Comparison of ENCODE assay signal across 20 cellular contexts in genomic region chr17:75024686-75025397, GRCh38. TPM values are rescaled to one million over a fixed set of nuclear protein-coding genes. Genes with fewer than 3 reads are reported as not detected.
A peak's percentile ranks its signal among the peaks of the same experiment; 100 is the strongest.
DNase-seq lines count a peak whose midpoint lies in the region; ATAC-seq, FAIRE-seq and TF ChIP-seq lines count a peak whose summit lies in the region.
"Had no signal": no experiment of that assay in that cellular context is flagged by ENCODE, and none has a peak within 500 bp of the region (broad histone marks: within the 10 kb centered on the region; RNA-seq: fewer than 3 reads in every experiment).

No MANE protein-coding gene starts in this region.

- no peaks in the 10 kb centered on the region for H3K9me3 ChIP-seq in HepG2 (ENCODE audit: low read length)
- no peaks in the 10 kb centered on the region for H3K9me3 ChIP-seq in right lobe of liver
- H3K9me3 ChIP-seq in T-helper 17 cell (ENCODE audit: control insufficient read depth, low read length, poor library complexity, severe bottlenecking), result no peaks in the 10 kb centered on the region
- H3K9me3 ChIP-seq: neutrophil, SK-N-SH, thoracic aorta had no signal

- H2AFZ ChIP-seq in HepG2 (ENCODE audit: low read length), result peak overlapping the region; percentile 30

- DNase-seq in HepG2 (ENCODE audit: low spot score) (peak; percentile 61), right lobe of liver (no peak), T-helper 17 cell (no peak), AG20443 (ENCODE audit: low spot score) (no peak), GM13977 (ENCODE audit: low spot score) (no peak), dorsolateral prefrontal cortex (no peak)
- peak; percentile 62 for DNase-seq in activated naive CD4-positive, alpha-beta T cell treated with anti-CD3 and anti-CD28 coated beads, Interleukin-2, amount 10 ng/mL, durations not matched to agents 7 days and 5 days
- DNase-seq in stimulated activated CD4-positive, alpha-beta T cell treated with anti-CD3 and anti-CD28 coated beads, Interleukin-4, amount 100 ng/mL, for 24 hours, result peak; percentile 30
- DNase-seq: activated B cell treated with CpG ODN at 0.5 μM for 24 hours, mesenchymal stem cell, NCI-H146, NCI-H345, SK-N-SH had no signal

- 30% methylated on average over 10 of the region's 10 CpGs for WGBS in HepG2 (ENCODE audit: low lambda C conversion rate)
- 56% methylated on average over 3 of the region's 10 CpGs for WGBS in right lobe of liver (ENCODE audit: insufficient coverage, low coverage, low lambda C conversion rate, missing lambda C conversion rate)

- no peaks in the 10 kb centered on the region for H3K9me3 Mint-ChIP-seq in activated naive CD4-positive, alpha-beta T cell treated with anti-CD3 and anti-CD28 coated beads, Interleukin-2, amount 10 ng/mL, durations not matched to agents 7 days and 5 days

- TF ChIP-seq EP300 in HepG2 (IDR thresholded peaks at IDR 0.05; ENCODE audit: low read depth in 2 of 2, low read length in 2 of 2) (no peak), HepG2 (CRISPR knock-in tag; IDR thresholded peaks at IDR 0.05; ENCODE audit: borderline replicate concordance) (no peak)

- CTCF ChIA-PET in HepG2 (lab: Yijun Ruan, JAX; ENCODE audit: low intra/inter-chr PET ratio, low total read pairs), result interaction anchor here (0.9 kb wide), 1 partner anchor 63 kb away, joined by 3 read pairs; no protein-coding TSS in a partner anchor
- CTCF ChIA-PET in activated naive CD4-positive, alpha-beta T cell treated with anti-CD3 and anti-CD28 coated beads, Interleukin-2, amount 10 ng/mL, durations not matched to agents 7 days and 5 days (lab: Charles Lee), result interaction anchor here (1.3 to 3.1 kb wide), 4 partner anchors 11 to 67 kb away, joined by 3 to 14 read pairs (median 6); partner anchors contain the start of gene MRPL58

- H3K27ac ChIP-seq in HepG2 (ENCODE audit: extremely low read length, insufficient read depth, low read length) (peak overlapping the region; percentile 43), right lobe of liver (no peak overlapping the region), dorsolateral prefrontal cortex (no peak overlapping the region)
- H3K27ac ChIP-seq: epithelial cell of prostate, KMS-11, neutrophil, thoracic aorta had no signal

- no peaks in the 10 kb centered on the region for H4K20me1 ChIP-seq in HepG2 (ENCODE audit: insufficient read depth, low read length)

- H3K27ac Mint-ChIP-seq in T-helper 17 cell, result peak overlapping the region; percentile 21
- peak overlapping the region; percentile 84 for H3K27ac Mint-ChIP-seq in activated naive CD4-positive, alpha-beta T cell treated with anti-CD3 and anti-CD28 coated beads, Interleukin-2, amount 10 ng/mL, durations not matched to agents 7 days and 5 days
- H3K27ac Mint-ChIP-seq: activated B cell treated with CpG ODN at 0.5 μM for 24 hours had no signal

- ATAC-seq in HepG2 (peak; percentile 75), right lobe of liver (no peak), T-helper 17 cell (peak; percentile 54)
- ATAC-seq: HCT116 had no signal

- FAIRE-seq in HepG2 (lab: Jason Lieb, UNC), result peak; percentile 34
- FAIRE-seq: keratinocyte had no signal

- H3K4me1 ChIP-seq in HepG2 (ENCODE audit: insufficient read depth, low read length) (peaks cover 25% of the 10 kb centered on the region), right lobe of liver (no peaks in the 10 kb centered on the region)

- H3K36me3 Mint-ChIP-seq in T-helper 17 cell (ENCODE audit: low read depth), result peaks cover 3% of the 10 kb centered on the region
- H3K36me3 Mint-ChIP-seq in activated naive CD4-positive, alpha-beta T cell treated with anti-CD3 and anti-CD28 coated beads, Interleukin-2, amount 10 ng/mL, durations not matched to agents 7 days and 5 days, result peaks cover 41% of the 10 kb centered on the region

- H3K27me3 Mint-ChIP-seq in T-helper 17 cell, result no peaks in the 10 kb centered on the region
- H3K27me3 Mint-ChIP-seq in activated naive CD4-positive, alpha-beta T cell treated with anti-CD3 and anti-CD28 coated beads, Interleukin-2, amount 10 ng/mL, durations not matched to agents 7 days and 5 days, result peaks cover 10% of the 10 kb centered on the region
- H3K27me3 Mint-ChIP-seq: activated B cell treated with CpG ODN at 0.5 μM for 24 hours had no signal

- H3K27me3 ChIP-seq in HepG2 (ENCODE audit: control insufficient read depth in 1 of 2, insufficient read depth in 2 of 2, low read length in 2 of 2), result peaks cover 0 to 3% of the 10 kb centered on the region in 2 experiments; a peak in 1 of 5 replicates
- no peaks in the 10 kb centered on the region for H3K27me3 ChIP-seq in right lobe of liver
- no peaks in the 10 kb centered on the region for H3K27me3 ChIP-seq in dorsolateral prefrontal cortex
- H3K27me3 ChIP-seq: neutrophil had no signal

- no peak for TF ChIP-seq RAD21 in HepG2 (CRISPR knock-in tag; IDR thresholded peaks at IDR 0.05)

- no peak overlapping the region; the same call in 1 of the 2 replicates for H3K9ac ChIP-seq in HepG2 (ENCODE audit: insufficient read depth, low read depth, low read length)
- H3K9ac ChIP-seq: KMS-11, SK-N-SH had no signal

- H3K36me3 ChIP-seq in HepG2 (replicated peaks in 1 of 2; ENCODE audit: control insufficient read depth in 1 of 2, insufficient read depth in 2 of 2, low read length in 2 of 2) (peaks cover 13 to 21% of the 10 kb centered on the region in 2 experiments), right lobe of liver (peaks cover 0 to 20% (median 9%) of the 10 kb centered on the region in 4 donors)

- BruUV-seq in HepG2 (replicated peaks; lab: Mats Ljungman, UMichigan), result no TSS peak

- POLR2A ChIA-PET in HepG2 (lab: Yijun Ruan, JAX), result interaction anchor here (0.7 to 4.7 kb wide), 23 partner anchors 8 to 381 kb away, joined by 3 to 90 read pairs (median 4); partner anchors contain the start of genes ATP5PD, CDR2L, FDXR and GRB2

- TF ChIP-seq CTCF in HepG2 (CRISPR knock-in tag; IDR thresholded peaks at IDR 0.05), result no peak
- TF ChIP-seq CTCF in right lobe of liver (IDR thresholded peaks at IDR 0.05), result no peak
- no peak for TF ChIP-seq CTCF in GM13977 (IDR thresholded peaks at IDR 0.05; ENCODE audit: extremely low read depth, insufficient read depth, missing control alignments)
- TF ChIP-seq CTCF in dorsolateral prefrontal cortex (IDR thresholded peaks at IDR 0.05 in 54 of 56, conservative IDR thresholded peaks at IDR 0.05 in 2 of 56; ENCODE audit: low read depth in 1 of 56, partially characterized antibody in 56 of 56), result no peak

- in situ Hi-C loops in HepG2 (cut with HindIII; ENCODE audit: extremely low pct_ligation_motif_present, low pct_unique_long_range_greater_than_20kb) (no loop called here), GM13977 (cut with MboI; ENCODE audit: low pct_unique_long_range_greater_than_20kb, low sequenced_read_pairs, unreplicated experiment) (no loop called here)

- peak overlapping the region in 1 of 3 experiments; percentile 46; a peak in 3 of 6 replicates for H3K4me3 ChIP-seq in HepG2 (replicated peaks in 1 of 3; ENCODE audit: insufficient read depth in 1 of 3, low read depth in 2 of 3, low read length in 3 of 3)
- H3K4me3 ChIP-seq in right lobe of liver, result no peak overlapping the region
- no peak overlapping the region for H3K4me3 ChIP-seq in dorsolateral prefrontal cortex
- H3K4me3 ChIP-seq: skin epidermis, thoracic aorta had no signal

- peak overlapping the region; percentile 64 for H3K4me3 Mint-ChIP-seq in T-helper 17 cell
- H3K4me3 Mint-ChIP-seq in activated naive CD4-positive, alpha-beta T cell treated with anti-CD3 and anti-CD28 coated beads, Interleukin-2, amount 10 ng/mL, durations not matched to agents 7 days and 5 days, result peak overlapping the region; percentile 53
- H3K4me3 Mint-ChIP-seq: activated B cell treated with CpG ODN at 0.5 μM for 24 hours had no signal

- H3K4me1 Mint-ChIP-seq in T-helper 17 cell, result peaks cover 11% of the 10 kb centered on the region
- H3K4me1 Mint-ChIP-seq in activated naive CD4-positive, alpha-beta T cell treated with anti-CD3 and anti-CD28 coated beads, Interleukin-2, amount 10 ng/mL, durations not matched to agents 7 days and 5 days, result peaks cover 25% of the 10 kb centered on the region

- intact Hi-C loops in HepG2 (cut with micrococcal nuclease; ENCODE audit: unreplicated experiment) (loop anchor here (1.0 kb wide), 1 partner anchor 43 kb away; no protein-coding TSS in a partner anchor), right lobe of liver (cut with DNase I) (no loop called here), dorsolateral prefrontal cortex (cut with DNase I) (no loop called here)

- TF ChIP-seq POLR2A in HepG2 (IDR thresholded peaks at IDR 0.05; ENCODE audit: insufficient read depth in 1 of 2, low read depth in 2 of 2, low read length in 2 of 2) (peak; percentile 56 to 60; a peak in 2 of 4 replicates), right lobe of liver (IDR thresholded peaks at IDR 0.05) (no peak)

- H3K4me2 ChIP-seq in HepG2 (ENCODE audit: low read depth, low read length), result peak overlapping the region; percentile 83
- H3K4me2 ChIP-seq: KMS-11, SK-N-SH had no signal

- no peaks in the 10 kb centered on the region for H3K79me2 ChIP-seq in HepG2 (ENCODE audit: insufficient read depth, low read length)

RNA-seq across cellular contexts. Expression of gene MRPL58, which starts 12.4 kb away (rescaled TPM):
- total RNA-seq in HepG2 (2016; rRNA removed; fragmentation: Illumina TruSeq; extraction: Trizol) (68.9 and 101 TPM in 2 replicates), right lobe of liver (100 to 1,000 TPM in 1 of 6 experiments, 10 to 100 TPM in 5; 23.7 to 112 (median 28.1) TPM), T-helper 17 cell (10 to 100 TPM; 13.7 to 19.1 TPM), dorsolateral prefrontal cortex (10 to 100 TPM; 11.3 to 30.9 (median 21.5) TPM)
- total RNA-seq in HepG2 (2016; cell fraction: cytosol; rRNA removed; fragmentation: Illumina TruSeq; extraction: Trizol; ENCODE audit: low read depth), result 22.8 and 26.1 TPM in 2 replicates
- total RNA-seq in HepG2 (2016; cell fraction: insoluble cytoplasmic fraction; rRNA removed; fragmentation: Illumina TruSeq; extraction: Trizol), result 68.9 and 107 TPM in 2 replicates
- 25.3 and 26.8 TPM in 2 replicates for total RNA-seq in HepG2 (2016; cell fraction: membrane; rRNA removed; fragmentation: Illumina TruSeq; extraction: Trizol)
- 19.6 and 20.1 TPM in 2 replicates for total RNA-seq in HepG2 (2016; cell fraction: nucleus; rRNA removed; fragmentation: Illumina TruSeq; extraction: Trizol)
- polyA plus RNA-seq in HepG2 (2011; rRNA removed), result 39.7 and 44.9 TPM in 2 replicates
- polyA plus RNA-seq in HepG2 (2011; cell fraction: cytosol; rRNA removed), result 48.5 and 51.2 TPM in 2 replicates
- 12.5 and 12.9 TPM in 2 replicates for polyA plus RNA-seq in HepG2 (2011; cell fraction: nucleus; rRNA removed)
- polyA plus RNA-seq in HepG2 (2012), result 31.5 and 33.0 TPM in 2 replicates
- 17.5 and 19.1 TPM in 2 replicates for polyA plus RNA-seq in HepG2 (2016; cell fraction: cytosol; fragmentation: Illumina TruSeq; extraction: Trizol; ENCODE audit: low read depth)
- 94.5 and 112 TPM in 2 replicates for polyA plus RNA-seq in HepG2 (2016; cell fraction: insoluble cytoplasmic fraction; fragmentation: Illumina TruSeq; extraction: Trizol; ENCODE audit: low read depth)
- polyA plus RNA-seq in HepG2 (2016; cell fraction: membrane; fragmentation: Illumina TruSeq; extraction: Trizol; ENCODE audit: low read depth), result 18.1 and 20.4 TPM in 2 replicates
- polyA plus RNA-seq in HepG2 (2016; cell fraction: nucleus; fragmentation: Illumina TruSeq; extraction: Trizol; ENCODE audit: insufficient read depth, low read depth), result 39.1 and 44.7 TPM in 2 replicates
- polyA minus RNA-seq in HepG2 (2011; rRNA and poly(A)+ RNA removed; ENCODE audit: low replicate concordance), result 22.4 and 24.3 TPM in 2 replicates
- 14.2 and 15.5 TPM in 2 replicates for polyA minus RNA-seq in HepG2 (2011; cell fraction: cytosol; rRNA and poly(A)+ RNA removed)
- polyA minus RNA-seq in HepG2 (2011; cell fraction: nucleus; rRNA and poly(A)+ RNA removed), result 6.1 and 8.4 TPM in 2 replicates

RNA-seq across cellular contexts. Expression of gene ATP5PD, which starts 21.9 kb away (rescaled TPM):
- 428 and 565 TPM in 2 replicates for total RNA-seq in HepG2 (2016; rRNA removed; fragmentation: Illumina TruSeq; extraction: Trizol)
- 145 and 147 TPM in 2 replicates for total RNA-seq in HepG2 (2016; cell fraction: cytosol; rRNA removed; fragmentation: Illumina TruSeq; extraction: Trizol; ENCODE audit: low read depth)
- 423 and 597 TPM in 2 replicates for total RNA-seq in HepG2 (2016; cell fraction: insoluble cytoplasmic fraction; rRNA removed; fragmentation: Illumina TruSeq; extraction: Trizol)
- 127 and 132 TPM in 2 replicates for total RNA-seq in HepG2 (2016; cell fraction: membrane; rRNA removed; fragmentation: Illumina TruSeq; extraction: Trizol)
- 130 and 138 TPM in 2 replicates for total RNA-seq in HepG2 (2016; cell fraction: nucleus; rRNA removed; fragmentation: Illumina TruSeq; extraction: Trizol)
- polyA plus RNA-seq in HepG2 (2011; rRNA removed), result 151 and 158 TPM in 2 replicates
- polyA plus RNA-seq in HepG2 (2011; cell fraction: cytosol; rRNA removed), result 234 and 269 TPM in 2 replicates
- polyA plus RNA-seq in HepG2 (2011; cell fraction: nucleus; rRNA removed), result 56.2 and 75.0 TPM in 2 replicates
- 326 and 491 TPM in 2 replicates for polyA plus RNA-seq in HepG2 (2012)
- 154 and 165 TPM in 2 replicates for polyA plus RNA-seq in HepG2 (2016; cell fraction: cytosol; fragmentation: Illumina TruSeq; extraction: Trizol; ENCODE audit: low read depth)
- 570 and 628 TPM in 2 replicates for polyA plus RNA-seq in HepG2 (2016; cell fraction: insoluble cytoplasmic fraction; fragmentation: Illumina TruSeq; extraction: Trizol; ENCODE audit: low read depth)
- polyA plus RNA-seq in HepG2 (2016; cell fraction: membrane; fragmentation: Illumina TruSeq; extraction: Trizol; ENCODE audit: low read depth), result 119 and 124 TPM in 2 replicates
- polyA plus RNA-seq in HepG2 (2016; cell fraction: nucleus; fragmentation: Illumina TruSeq; extraction: Trizol; ENCODE audit: insufficient read depth, low read depth), result 239 and 245 TPM in 2 replicates
- polyA minus RNA-seq in HepG2 (2011; rRNA and poly(A)+ RNA removed; ENCODE audit: low replicate concordance), result 144 and 283 TPM in 2 replicates
- polyA minus RNA-seq in HepG2 (2011; cell fraction: cytosol; rRNA and poly(A)+ RNA removed), result 85.5 and 89.1 TPM in 2 replicates
- polyA minus RNA-seq in HepG2 (2011; cell fraction: nucleus; rRNA and poly(A)+ RNA removed), result 33.7 and 56.1 TPM in 2 replicates
- 100 to 1,000 TPM; 145 to 262 (median 179) TPM for total RNA-seq in right lobe of liver
- 100 to 1,000 TPM; 123 to 145 TPM for total RNA-seq in T-helper 17 cell
- 100 to 1,000 TPM; 142 to 353 (median 254) TPM for total RNA-seq in dorsolateral prefrontal cortex

RNA-seq across cellular contexts. Expression of gene KCTD2, which starts 22.2 kb away (rescaled TPM):
- total RNA-seq in HepG2 (2016; rRNA removed; fragmentation: Illumina TruSeq; extraction: Trizol) (27.5 and 28.3 TPM in 2 replicates), right lobe of liver (10 to 100 TPM in 1 of 6 experiments, 1 to 10 TPM in 5; 7.2 to 10.3 (median 8.1) TPM), T-helper 17 cell (10 to 100 TPM; 20.4 to 27.7 TPM), dorsolateral prefrontal cortex (100 to 1,000 TPM in 7 of 120 experiments, 10 to 100 TPM in 113; 52.5 to 122 (median 79.8) TPM)
- 3.8 and 5.6 TPM in 2 replicates for total RNA-seq in HepG2 (2016; cell fraction: cytosol; rRNA removed; fragmentation: Illumina TruSeq; extraction: Trizol; ENCODE audit: low read depth)
- total RNA-seq in HepG2 (2016; cell fraction: insoluble cytoplasmic fraction; rRNA removed; fragmentation: Illumina TruSeq; extraction: Trizol), result 24.3 and 26.6 TPM in 2 replicates
- 15.3 and 15.8 TPM in 2 replicates for total RNA-seq in HepG2 (2016; cell fraction: membrane; rRNA removed; fragmentation: Illumina TruSeq; extraction: Trizol)
- total RNA-seq in HepG2 (2016; cell fraction: nucleus; rRNA removed; fragmentation: Illumina TruSeq; extraction: Trizol), result 16.1 TPM in 2 replicates
- polyA plus RNA-seq in HepG2 (2011; rRNA removed), result 32.6 and 35.2 TPM in 2 replicates
- polyA plus RNA-seq in HepG2 (2011; cell fraction: cytosol; rRNA removed), result 26.2 and 29.9 TPM in 2 replicates
- polyA plus RNA-seq in HepG2 (2011; cell fraction: nucleus; rRNA removed), result 26.6 and 29.2 TPM in 2 replicates
- polyA plus RNA-seq in HepG2 (2012), result 15.9 and 21.3 TPM in 2 replicates
- 2.8 and 2.9 TPM in 2 replicates for polyA plus RNA-seq in HepG2 (2016; cell fraction: cytosol; fragmentation: Illumina TruSeq; extraction: Trizol; ENCODE audit: low read depth)
- 23.4 and 28.3 TPM in 2 replicates for polyA plus RNA-seq in HepG2 (2016; cell fraction: insoluble cytoplasmic fraction; fragmentation: Illumina TruSeq; extraction: Trizol; ENCODE audit: low read depth)
- polyA plus RNA-seq in HepG2 (2016; cell fraction: membrane; fragmentation: Illumina TruSeq; extraction: Trizol; ENCODE audit: low read depth), result 9.8 and 10.2 TPM in 2 replicates
- 26.8 and 29.5 TPM in 2 replicates for polyA plus RNA-seq in HepG2 (2016; cell fraction: nucleus; fragmentation: Illumina TruSeq; extraction: Trizol; ENCODE audit: insufficient read depth, low read depth)
- polyA minus RNA-seq in HepG2 (2011; rRNA and poly(A)+ RNA removed; ENCODE audit: low replicate concordance), result 25.3 and 27.5 TPM in 2 replicates
- polyA minus RNA-seq in HepG2 (2011; cell fraction: cytosol; rRNA and poly(A)+ RNA removed), result 11.1 and 12.5 TPM in 2 replicates
- polyA minus RNA-seq in HepG2 (2011; cell fraction: nucleus; rRNA and poly(A)+ RNA removed), result 9.7 and 12.8 TPM in 2 replicates

RNA-seq across cellular contexts. Expression of gene CDR2L, which starts 37.4 kb away (rescaled TPM):
- total RNA-seq in HepG2 (2016; rRNA removed; fragmentation: Illumina TruSeq; extraction: Trizol), result 1.9 and 2.1 TPM in 2 replicates
- total RNA-seq in HepG2 (2016; cell fraction: cytosol; rRNA removed; fragmentation: Illumina TruSeq; extraction: Trizol; ENCODE audit: low read depth), result 0.62 and 0.81 TPM in 2 replicates
- 1.8 and 2.1 TPM in 2 replicates for total RNA-seq in HepG2 (2016; cell fraction: insoluble cytoplasmic fraction; rRNA removed; fragmentation: Illumina TruSeq; extraction: Trizol)
- total RNA-seq in HepG2 (2016; cell fraction: membrane; rRNA removed; fragmentation: Illumina TruSeq; extraction: Trizol), result 2.5 and 2.7 TPM in 2 replicates
- 1.7 TPM in 2 replicates for total RNA-seq in HepG2 (2016; cell fraction: nucleus; rRNA removed; fragmentation: Illumina TruSeq; extraction: Trizol)
- polyA plus RNA-seq in HepG2 (2011; rRNA removed), result 1.9 and 2.1 TPM in 2 replicates
- 1.3 and 2.5 TPM in 2 replicates for polyA plus RNA-seq in HepG2 (2011; cell fraction: cytosol; rRNA removed)
- 3.2 and 3.4 TPM in 2 replicates for polyA plus RNA-seq in HepG2 (2011; cell fraction: nucleus; rRNA removed)
- polyA plus RNA-seq in HepG2 (2012), result 0.63 and 2.1 TPM in 2 replicates
- 0.72 and 1.0 TPM in 2 replicates for polyA plus RNA-seq in HepG2 (2016; cell fraction: cytosol; fragmentation: Illumina TruSeq; extraction: Trizol; ENCODE audit: low read depth)
- polyA plus RNA-seq in HepG2 (2016; cell fraction: insoluble cytoplasmic fraction; fragmentation: Illumina TruSeq; extraction: Trizol; ENCODE audit: low read depth), result 2.8 and 3.4 TPM in 2 replicates
- 2.1 and 2.5 TPM in 2 replicates for polyA plus RNA-seq in HepG2 (2016; cell fraction: membrane; fragmentation: Illumina TruSeq; extraction: Trizol; ENCODE audit: low read depth)
- 3.0 and 3.9 TPM in 2 replicates for polyA plus RNA-seq in HepG2 (2016; cell fraction: nucleus; fragmentation: Illumina TruSeq; extraction: Trizol; ENCODE audit: insufficient read depth, low read depth)
- polyA minus RNA-seq in HepG2 (2011; rRNA and poly(A)+ RNA removed; ENCODE audit: low replicate concordance), result 3.6 and 20.5 TPM in 2 replicates
- 1.3 and 2.9 TPM in 2 replicates for polyA minus RNA-seq in HepG2 (2011; cell fraction: cytosol; rRNA and poly(A)+ RNA removed)
- 0.50 and 0.90 TPM in 2 replicates for polyA minus RNA-seq in HepG2 (2011; cell fraction: nucleus; rRNA and poly(A)+ RNA removed)
- total RNA-seq in right lobe of liver, result 1 to 10 TPM in 4 of 6 experiments, under 1 TPM in 2; 0.64 to 2.3 (median 1.4) TPM
- under 1 TPM in 1 of 2 donors, not detected in 1; 0.86 TPM for total RNA-seq in T-helper 17 cell
- total RNA-seq in dorsolateral prefrontal cortex, result 10 to 100 TPM; 11.9 to 63.9 (median 22.6) TPM
- total RNA-seq: activated B cell treated with CpG ODN at 0.5 μM for 24 hours had no signal

RNA-seq across cellular contexts. Expression of gene HID1, which starts 52.3 kb away (rescaled TPM):
- total RNA-seq in HepG2 (2016; rRNA removed; fragmentation: Illumina TruSeq; extraction: Trizol) (1.7 and 2.1 TPM in 2 replicates), right lobe of liver (1 to 10 TPM; 3.5 to 6.6 (median 4.5) TPM), T-helper 17 cell (10 to 100 TPM; 10.6 to 14.9 TPM), dorsolateral prefrontal cortex (100 to 1,000 TPM in 81 of 120 experiments, 10 to 100 TPM in 39; 70.3 to 228 (median 111) TPM)
- 0.53 TPM in 1 of 2 replicates, not detected in the other for total RNA-seq in HepG2 (2016; cell fraction: cytosol; rRNA removed; fragmentation: Illumina TruSeq; extraction: Trizol; ENCODE audit: low read depth)
- total RNA-seq in HepG2 (2016; cell fraction: insoluble cytoplasmic fraction; rRNA removed; fragmentation: Illumina TruSeq; extraction: Trizol), result 1.7 and 2.0 TPM in 2 replicates
- 0.48 and 1.1 TPM in 2 replicates for total RNA-seq in HepG2 (2016; cell fraction: membrane; rRNA removed; fragmentation: Illumina TruSeq; extraction: Trizol)
- total RNA-seq in HepG2 (2016; cell fraction: nucleus; rRNA removed; fragmentation: Illumina TruSeq; extraction: Trizol), result 1.4 and 3.5 TPM in 2 replicates
- polyA plus RNA-seq in HepG2 (2011; rRNA removed), result 10.6 and 17.1 TPM in 2 replicates
- polyA plus RNA-seq in HepG2 (2011; cell fraction: cytosol; rRNA removed), result 3.8 and 4.4 TPM in 2 replicates
- polyA plus RNA-seq in HepG2 (2011; cell fraction: nucleus; rRNA removed), result 65.2 and 76.6 TPM in 2 replicates
- 6.0 and 18.4 TPM in 2 replicates for polyA plus RNA-seq in HepG2 (2012)
- 0.52 and 0.83 TPM in 2 replicates for polyA plus RNA-seq in HepG2 (2016; cell fraction: cytosol; fragmentation: Illumina TruSeq; extraction: Trizol; ENCODE audit: low read depth)
- 2.4 and 3.5 TPM in 2 replicates for polyA plus RNA-seq in HepG2 (2016; cell fraction: insoluble cytoplasmic fraction; fragmentation: Illumina TruSeq; extraction: Trizol; ENCODE audit: low read depth)
- 1.6 and 1.8 TPM in 2 replicates for polyA plus RNA-seq in HepG2 (2016; cell fraction: membrane; fragmentation: Illumina TruSeq; extraction: Trizol; ENCODE audit: low read depth)
- polyA plus RNA-seq in HepG2 (2016; cell fraction: nucleus; fragmentation: Illumina TruSeq; extraction: Trizol; ENCODE audit: insufficient read depth, low read depth), result 6.5 and 7.2 TPM in 2 replicates
- 0.19 and 15.2 TPM in 2 replicates for polyA minus RNA-seq in HepG2 (2011; rRNA and poly(A)+ RNA removed; ENCODE audit: low replicate concordance)
- polyA minus RNA-seq in HepG2 (2011; cell fraction: cytosol; rRNA and poly(A)+ RNA removed), result 2.5 and 3.1 TPM in 2 replicates
- 8.4 and 9.3 TPM in 2 replicates for polyA minus RNA-seq in HepG2 (2011; cell fraction: nucleus; rRNA and poly(A)+ RNA removed)

Comparison
In these comparisons a context has a peak if more than half of its experiments do, and no peak if none do; other contexts are left out.
1. ATAC-seq: peak in HepG2 (single experiment) and T-helper 17 cell (single experiment); none in right lobe of liver (0 of 4).
2. DNase-seq: peak in HepG2 (single experiment), activated naive CD4-positive, alpha-beta T cell treated with anti-CD3 and anti-CD28 coated beads, Interleukin-2, amount 10 ng/mL, durations not matched to agents 7 days and 5 days (single experiment) and stimulated activated CD4-positive, alpha-beta T cell treated with anti-CD3 and anti-CD28 coated beads, Interleukin-4, amount 100 ng/mL, for 24 hours (single experiment); none in right lobe of liver (0 of 3), T-helper 17 cell (0 of 3), AG20443 (single experiment), GM13977 (single experiment) and dorsolateral prefrontal cortex (0 of 10).